8 cellular contexts compared by ENCODE assay signal in the genomic region with DNA sequence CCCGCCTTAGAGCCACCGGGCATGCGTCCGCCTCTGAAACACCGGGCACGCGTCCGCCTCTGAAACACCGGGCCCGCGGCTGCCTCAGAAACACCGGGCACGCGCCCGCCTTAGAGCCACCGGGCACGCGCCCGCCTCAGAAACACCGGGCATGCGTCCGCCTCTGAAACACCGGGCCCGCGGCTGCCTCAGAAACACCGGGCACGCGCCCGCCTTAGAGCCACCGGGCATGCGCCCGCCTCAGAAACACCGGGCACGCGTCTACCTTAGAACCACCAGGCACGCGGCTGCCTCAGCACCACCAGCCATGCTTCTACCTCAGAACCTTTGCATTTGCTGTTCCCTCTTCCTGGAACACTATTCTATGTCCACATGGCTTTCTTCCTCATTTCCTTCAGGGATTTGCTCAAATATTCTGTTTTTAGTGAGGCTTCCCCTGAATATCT. TPM values are rescaled to one million over a fixed set of nuclear protein-coding genes. Genes with fewer than 3 reads are reported as not detected.
DNase-seq lines count a peak whose midpoint lies in the region; ATAC-seq and TF ChIP-seq lines count a peak whose summit lies in the region.
"Not testable (repeated sequence)": the region's sequence is repeated elsewhere in the genome, so short reads cannot be mapped to it uniquely, and the experiment has no call there.

No MANE protein-coding gene starts in this region.

- H3K4me3 ChIP-seq in Loucy (ENCODE audit: low read length, poor library complexity, severe bottlenecking) = peak overlapping the region; percentile 74
- peak overlapping the region; percentile 54 to 66 (median 62) for H3K4me3 ChIP-seq in esophagus muscularis mucosa
- not testable (repeated sequence) for H3K4me3 ChIP-seq in mucosa of stomach (ENCODE audit: low read length)

- peaks cover 15% of the 10 kb centered on the region for H3K4me1 ChIP-seq in Loucy (ENCODE audit: insufficient read depth, low read length, poor library complexity, severe bottlenecking)
- not testable (repeated sequence) for H3K4me1 ChIP-seq in esophagus muscularis mucosa; mucosa of stomach (ENCODE audit: control insufficient read depth, insufficient read depth, low read length)

- H3F3A ChIP-seq in Loucy (ENCODE audit: low read depth) = peaks cover 14% of the 10 kb centered on the region; the same call in 1 of the 2 replicates

- DNase-seq in COLO829 (ENCODE audit: low spot score) = peak; percentile 45
- peak; percentile 78 for DNase-seq in RPMI8226
- DNase-seq in activated T-helper 1 cell treated with Interleukin-2 at 50 U/mL for 16 hours (ENCODE audit: low read depth) = peak; percentile 56
- peak; percentile 19 for DNase-seq in esophagus muscularis mucosa (ENCODE audit: extremely low spot score)
- peak; percentile 37 to 57 for DNase-seq in stimulated activated CD8-positive, alpha-beta memory T cell treated with anti-CD3 and anti-CD28 coated beads, Interleukin-15, amount 100 ng/mL, for 48 hours (ENCODE audit: low read depth in 2 of 2)

- intact Hi-C loops in esophagus muscularis mucosa (cut with DNase I) = loop anchor here (5.0 to 10.0 kb wide), 2 partner anchors 60 to 187 kb away; partner anchors contain the start of genes DOCK4, IFRD1 and ZNF277

- H4K20me1 ChIP-seq in Loucy (ENCODE audit: insufficient read depth, low read length, poor library complexity, severe bottlenecking) = not testable (repeated sequence)

- H2AFZ ChIP-seq in Loucy (ENCODE audit: low read length) = peak overlapping the region; percentile 90

- H3K36me3 ChIP-seq in Loucy (ENCODE audit: insufficient read depth, low read length); esophagus muscularis mucosa; mucosa of stomach (ENCODE audit: control insufficient read depth, insufficient read depth, low read length): not testable (repeated sequence)

- H3K27ac ChIP-seq in esophagus muscularis mucosa (replicated peaks in 1 of 4) = peak overlapping the region; percentile 79 to 84 (median 81)

- TF ChIP-seq POLR2A in esophagus muscularis mucosa (IDR thresholded peaks at IDR 0.05; ENCODE audit: low read depth) = not testable (repeated sequence)

- H3K9me2 ChIP-seq in Loucy (replicated peaks; ENCODE audit: low read depth, low read length) = not testable (repeated sequence)

- peak; percentile 69 for ATAC-seq in GM21529 (IDR thresholded peaks at IDR 0.05; ENCODE audit: unreplicated experiment)

- H3K9ac ChIP-seq in Loucy (ENCODE audit: low read depth, low read length, poor library complexity, severe bottlenecking) = peak overlapping the region; percentile 87
- peak overlapping the region; percentile 19 for H3K9ac ChIP-seq in mucosa of stomach (ENCODE audit: low read length)

- H3K4me2 ChIP-seq in Loucy (ENCODE audit: low read depth, low read length, poor library complexity, severe bottlenecking) = peak overlapping the region; percentile 86

- not testable (repeated sequence) for TF ChIP-seq EP300 in esophagus muscularis mucosa (IDR thresholded peaks at IDR 0.05)

- 0% methylated on average over 17 of the region's 37 CpGs for WGBS in esophagus muscularis mucosa

- not testable (repeated sequence) for H3K27me3 ChIP-seq in Loucy (ENCODE audit: insufficient read depth, low read length, poor library complexity, severe bottlenecking); esophagus muscularis mucosa; mucosa of stomach (ENCODE audit: control insufficient read depth, insufficient read depth, low read length)

- H3K9me3 ChIP-seq in Loucy (ENCODE audit: insufficient read depth, low read depth, low read length); esophagus muscularis mucosa; mucosa of stomach (ENCODE audit: control insufficient read depth, low read length): not testable (repeated sequence)

- TF ChIP-seq CTCF in Loucy (conservative IDR thresholded peaks at IDR 0.05; ENCODE audit: low read length); esophagus muscularis mucosa (IDR thresholded peaks at IDR 0.05): not testable (repeated sequence)

- not testable (repeated sequence) for H3K79me2 ChIP-seq in Loucy (ENCODE audit: insufficient read depth, low read length)

RNA-seq across cellular contexts. Expression of gene IFRD1, which starts 58.4 kb away (rescaled TPM):
- total RNA-seq in esophagus muscularis mucosa = 10 to 100 TPM; 36.9 to 51.5 (median 48.0) TPM

Comparison
In these comparisons a context has a peak if more than half of its experiments do, and no peak if none do; other contexts are left out.
1. DNase-seq: peak in every context shown above with its lines; median percentile 78 in RPMI8226; 56 in activated T-helper 1 cell treated with Interleukin-2 at 50 U/mL for 16 hours; 47 in stimulated activated CD8-positive, alpha-beta memory T cell treated with anti-CD3 and anti-CD28 coated beads, Interleukin-15, amount 100 ng/mL, for 48 hours; 45 in COLO829; 19 in esophagus muscularis mucosa.